Comparison of ENCODE assay signal across 11 cellular contexts in the genomic region with DNA sequence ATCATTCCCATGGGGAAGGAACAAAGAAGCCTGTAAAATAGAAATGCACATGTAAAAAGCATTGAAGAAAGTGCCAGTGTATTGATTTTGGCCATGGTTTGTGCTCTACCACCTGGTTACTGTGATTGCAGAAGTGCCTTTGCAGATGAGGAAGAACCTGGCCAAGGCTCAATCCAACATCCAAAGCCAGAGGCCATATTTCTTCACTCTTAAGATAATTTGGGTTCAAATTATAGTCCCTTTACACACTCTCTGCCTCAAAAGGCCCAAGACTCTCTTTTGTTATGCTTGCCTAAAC.
DNase-seq lines count a peak whose midpoint lies in the region; ATAC-seq and TF ChIP-seq lines count a peak whose summit lies in the region.
"Had no signal": no experiment of that assay in that cellular context is flagged by ENCODE, and none has a peak within 500 bp of the region (broad histone marks: within the 10 kb centered on the region; RNA-seq: fewer than 3 reads in every experiment).

No MANE protein-coding gene starts in this region.

- H3K36me3 ChIP-seq in esophagus squamous epithelium: peaks cover 0 to 41% (median 0%) of the 10 kb centered on the region in 3 donors

- peak; percentile 36 for ATAC-seq in GM18517 (IDR thresholded peaks at IDR 0.05; ENCODE audit: unreplicated experiment)
- peak; percentile 40 for ATAC-seq in GM19438 (IDR thresholded peaks at IDR 0.05; ENCODE audit: low read depth, unreplicated experiment)
- peak; percentile 35 for ATAC-seq in HG03066 (IDR thresholded peaks at IDR 0.05; ENCODE audit: low read depth, unreplicated experiment)

- H3K27me3 ChIP-seq in esophagus squamous epithelium: no peaks in the 10 kb centered on the region

- H3K9me3 ChIP-seq in esophagus squamous epithelium: no peaks in the 10 kb centered on the region

- no peak overlapping the region for H3K4me3 ChIP-seq in esophagus squamous epithelium
- H3K4me3 ChIP-seq: skin epidermis had no signal

- peak overlapping the region in 3 of 4 donors; percentile 52 to 58 (median 53) for H3K27ac ChIP-seq in esophagus squamous epithelium

- DNase-seq in esophagus squamous epithelium (lab: John Stamatoyannopoulos, UW) (no peak), NAMALWA (ENCODE audit: low spot score) (no peak), EL (no peak), RKO (ENCODE audit: low spot score) (no peak), medulla oblongata (ENCODE audit: extremely low spot score) (no peak)
- DNase-seq: effector CD8-positive, alpha-beta T cell; NK-92 treated with Interleukin-12 subunit alpha and Interleukin-12 subunit beta, amount 100 ng/mL, for 24 hours had no signal

- no peak for TF ChIP-seq POLR2A in esophagus squamous epithelium (IDR thresholded peaks at IDR 0.05)

- TF ChIP-seq CTCF in esophagus squamous epithelium (IDR thresholded peaks at IDR 0.05): no peak

- intact Hi-C loops in esophagus squamous epithelium (cut with DNase I): no loop called here

- peaks cover 4 to 49% (median 14%) of the 10 kb centered on the region in 3 donors for H3K4me1 ChIP-seq in esophagus squamous epithelium
